ENCODE assay signal across 8 cellular contexts in genomic region chrX:20141281-20142220, GRCh38. TPM values are rescaled to one million over a fixed set of nuclear protein-coding genes. Genes with fewer than 3 reads are reported as not detected.
DNase-seq lines count a peak whose midpoint lies in the region; ATAC-seq and TF ChIP-seq lines count a peak whose summit lies in the region.

Gene EIF1AX (minus strand): TSS chrX:20141838. CDS start chrX:20141640, 198 bp downstream.

- intact Hi-C loops in testis (cut with DNase I; ENCODE audit: low total_unique reads): loop anchor here (5.0 kb wide), 1 partner anchor 126 kb away; the partner anchor contains the start of gene RPS6KA3

- H3K9me3 Mint-ChIP-seq in activated naive CD4-positive, alpha-beta T cell treated with anti-CD3 and anti-CD28 coated beads, Interleukin-2, amount 50 U/mL, for 72 hours: no peaks in the 10 kb centered on the region

- no peaks in the 10 kb centered on the region for H3K4me1 ChIP-seq in testis

- H3K4me3 ChIP-seq in GM08714 (ENCODE audit: low read length): peak within 1 kb of the TSS; percentile 91
- H3K4me3 ChIP-seq in testis: peak within 1 kb of the TSS; percentile 69 to 81

- peak within 1 kb of the TSS; percentile 77 to 88 for H3K27ac ChIP-seq in testis

- peak within 1 kb of the TSS; percentile 89 to 95 for H3K27ac Mint-ChIP-seq in activated naive CD4-positive, alpha-beta T cell treated with anti-CD3 and anti-CD28 coated beads, Interleukin-2, amount 50 U/mL, for 72 hours

- no peaks in the 10 kb centered on the region for H3K9me3 ChIP-seq in testis

- TF ChIP-seq CTCF in omental fat pad (IDR thresholded peaks at IDR 0.05) (no peak), testis (IDR thresholded peaks at IDR 0.05) (no peak)

- no peaks in the 10 kb centered on the region for H3K27me3 ChIP-seq in testis

- H3K36me3 Mint-ChIP-seq in activated naive CD4-positive, alpha-beta T cell treated with anti-CD3 and anti-CD28 coated beads, Interleukin-2, amount 50 U/mL, for 72 hours: peaks cover 15 to 20% of the 10 kb centered on the region in 2 donors

- ATAC-seq in HG02610 (IDR thresholded peaks at IDR 0.05; ENCODE audit: unreplicated experiment) (peak; percentile 99), omental fat pad (ENCODE audit: low FRiP score) (peak; percentile 99)
- ATAC-seq in activated naive CD4-positive, alpha-beta T cell treated with anti-CD3 and anti-CD28 coated beads, Interleukin-2, amount 50 U/mL, for 72 hours: peak; percentile 98

- DNase-seq in NCI-H1092 treated with DMSO at 0.1 percent for 48 hours (lab: John Stamatoyannopoulos, UW) (peak; percentile 98), SKM-1 (lab: John Stamatoyannopoulos, UW; ENCODE audit: unreplicated experiment) (peak; percentile 85), glomerular endothelial cell (ENCODE audit: extremely low read depth, low read depth, low spot score) (peak; percentile 92), omental fat pad (ENCODE audit: low spot score) (peak; percentile 95), testis (peak; percentile 97)
- DNase-seq in activated naive CD4-positive, alpha-beta T cell treated with anti-CD3 and anti-CD28 coated beads, Interleukin-2, amount 50 U/mL, for 72 hours (ENCODE audit: low spot score in 2 of 2): peak; percentile 91 to 94

- WGBS in testis, 2 donors: 0% methylated on average over 3 to 29 of the region's 82 CpGs

- peak; percentile 4 for TF ChIP-seq POLR2A in testis (IDR thresholded peaks at IDR 0.05)

- H3K36me3 ChIP-seq in testis (ENCODE audit: low read depth, missing control alignments): no peaks in the 10 kb centered on the region

RNA-seq across cellular contexts. Expression of gene EIF1AX, which starts in this region (rescaled TPM):
- 10 to 100 TPM; 45.1 to 84.1 TPM for total RNA-seq in activated naive CD4-positive, alpha-beta T cell treated with anti-CD3 and anti-CD28 coated beads, Interleukin-2, amount 50 U/mL, for 72 hours
- total RNA-seq in glomerular endothelial cell (44.7 and 48.1 TPM in 2 replicates), omental fat pad (10 to 100 TPM; 37.5 to 62.1 (median 55.2) TPM), testis (10 to 100 TPM; 26.9 to 27.6 TPM)
- polyA plus RNA-seq in testis (ENCODE audit: insufficient read depth, low read depth, low replicate concordance): 53.1 TPM

Comparison
In these comparisons a context has a peak if more than half of its experiments do, and no peak if none do; other contexts are left out.
1. Peak in every context shown above with its lines: DNase-seq, ATAC-seq, H3K4me3 ChIP-seq and H3K27ac ChIP-seq.